ENCODE assay signal across 8 cellular contexts in the genomic region with DNA sequence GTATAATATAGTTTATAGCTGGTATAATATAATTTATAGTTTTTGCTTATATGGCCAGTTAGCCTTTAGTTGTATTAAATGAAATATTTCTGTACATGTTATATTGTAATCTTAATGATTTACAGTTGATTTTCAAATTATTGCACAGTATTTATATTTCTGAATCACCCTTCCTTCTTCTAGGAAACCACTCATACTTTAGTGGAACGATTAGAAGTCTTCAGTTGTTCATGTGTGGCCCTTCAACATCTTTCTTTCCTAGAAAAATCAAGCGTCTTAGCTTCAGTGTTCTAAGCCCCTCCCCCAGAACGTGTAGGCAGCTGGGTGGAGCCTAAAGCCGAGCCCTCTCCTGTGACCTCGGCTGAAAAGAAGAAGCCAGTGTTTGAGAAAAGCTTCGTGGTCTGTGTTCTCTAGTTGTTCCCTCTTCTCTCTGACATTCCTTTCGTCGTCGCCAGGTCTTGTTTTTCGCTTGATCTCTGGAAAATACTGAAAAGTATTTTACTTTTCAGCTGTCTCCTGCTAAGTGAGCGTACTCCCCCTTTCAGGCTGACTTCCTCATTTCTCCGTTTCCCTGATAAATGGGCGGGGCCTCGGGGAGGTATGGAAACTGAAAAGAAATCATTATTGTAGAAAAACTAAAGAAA. TPM values are rescaled to one million over a fixed set of nuclear protein-coding genes. Genes with fewer than 3 reads are reported as not detected.
A peak's percentile ranks its signal among the peaks of the same experiment; 100 is the strongest.
DNase-seq lines count a peak whose midpoint lies in the region; ATAC-seq, FAIRE-seq and TF ChIP-seq lines count a peak whose summit lies in the region.

A gene with protein sequence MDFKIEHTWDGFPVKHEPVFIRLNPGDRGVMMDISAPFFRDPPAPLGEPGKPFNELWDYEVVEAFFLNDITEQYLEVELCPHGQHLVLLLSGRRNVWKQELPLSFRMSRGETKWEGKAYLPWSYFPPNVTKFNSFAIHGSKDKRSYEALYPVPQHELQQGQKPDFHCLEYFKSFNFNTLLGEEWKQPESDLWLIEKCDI (plus strand): TSS at position 342 of the 644 bp plus-strand sequence. CDS start 6,459 bp downstream, outside the sequence.

- CTCF ChIA-PET in A549 (lab: Yijun Ruan, JAX), result no interaction called here

- no peak for FAIRE-seq in A549 (lab: Jason Lieb, UNC)

- ATAC-seq in A549 (peak; percentile 65 to 69; a peak in 5 of 6 replicates), HG03064 (IDR thresholded peaks at IDR 0.05; ENCODE audit: low read depth, unreplicated experiment) (peak; percentile 46), lower lobe of right lung (peak; percentile 70 to 73)

- TF ChIP-seq POLR2A in A549 (IDR thresholded peaks at IDR 0.05; ENCODE audit: low read length), result no peak
- TF ChIP-seq POLR2A in GM18526 (IDR thresholded peaks at IDR 0.05; ENCODE audit: extremely low read depth, insufficient read length), result peak; percentile 65

- H3K27ac ChIP-seq in A549, result peak within 1 kb of the TSS; percentile 88 to 93
- peak within 1 kb of the TSS; percentile 11 for H3K27ac ChIP-seq in ectodermal cell (ENCODE audit: insufficient read depth, low read depth, low read length, poor library complexity, severe bottlenecking)
- H3K27ac ChIP-seq in lower lobe of right lung, result peak within 1 kb of the TSS; percentile 89

- peak; percentile 45 to 71 for DNase-seq in A549 (ENCODE audit: low read depth in 1 of 2, low spot score in 1 of 2)
- DNase-seq in NCI-H526 (lab: John Stamatoyannopoulos, UW), result peak; percentile 40 to 84
- DNase-seq in activated CD4-positive, alpha-beta T cell treated with anti-CD3 and anti-CD28 coated beads, Interleukin-2, amount 50 U/mL, for 48 hours, result peak; percentile 78 to 82
- DNase-seq in lower lobe of right lung, result peak; percentile 81
- DNase-seq in stimulated activated CD4-positive, alpha-beta T cell treated with anti-CD3 and anti-CD28 coated beads, TNF-alpha, amount 100 ng/mL, for 4 hours (ENCODE audit: low read depth in 3 of 3), result peak; percentile 25 to 68 (median 68)

- under 1% methylated on average over 14 of the region's 14 CpGs for WGBS in A549 (ENCODE audit: missing lambda C conversion rate)
- 8 to 9% methylated on average over 11 to 13 of the region's 14 CpGs for WGBS in ectodermal cell, 2 experiments

- POLR2A ChIA-PET in A549 (lab: Yijun Ruan, JAX), result no interaction called here

- H3K4me3 ChIP-seq in A549 (peak within 1 kb of the TSS; percentile 58), ectodermal cell (ENCODE audit: insufficient read depth, low read depth, low read length) (peak within 1 kb of the TSS; percentile 46), lower lobe of right lung (peak within 1 kb of the TSS; percentile 58)

- TF ChIP-seq EP300 in A549 (IDR thresholded peaks at IDR 0.05), result no peak

- H3K4me1 ChIP-seq in A549 (peaks cover 9% of the 10 kb centered on the region; the same call in 2 of the 3 replicates), ectodermal cell (ENCODE audit: control insufficient read depth, insufficient read depth, low read length) (no peaks in the 10 kb centered on the region), lower lobe of right lung (peaks cover 38% of the 10 kb centered on the region)

- H3K27me3 ChIP-seq in ectodermal cell (ENCODE audit: control insufficient read depth, insufficient read depth, low read length, poor library complexity, severe bottlenecking), result no peaks in the 10 kb centered on the region
- H3K27me3 ChIP-seq in lower lobe of right lung (ENCODE audit: low read depth), result no peaks in the 10 kb centered on the region

- intact Hi-C loops in lower lobe of right lung (cut with DNase I), result no loop called here

- no peak for TF ChIP-seq RAD21 in A549 (conservative IDR thresholded peaks at IDR 0.05 in 1 of 2, IDR thresholded peaks at IDR 0.05 in 1 of 2)

- TF ChIP-seq CTCF in A549 (IDR thresholded peaks at IDR 0.05) (no peak), lower lobe of right lung (IDR thresholded peaks at IDR 0.05) (no peak)

- H3K36me3 ChIP-seq in ectodermal cell (ENCODE audit: control insufficient read depth, insufficient read depth, low read length) (no peaks in the 10 kb centered on the region), lower lobe of right lung (no peaks in the 10 kb centered on the region)

- H3K4me2 ChIP-seq in A549, result peak within 1 kb of the TSS; percentile 78

- H3K9me3 ChIP-seq in A549 (no peaks in the 10 kb centered on the region), ectodermal cell (ENCODE audit: control insufficient read depth, low read length) (no peaks in the 10 kb centered on the region), lower lobe of right lung (no peaks in the 10 kb centered on the region)

TF ChIP-seq in A549, 52 proteins besides CTCF, POLR2A, EP300 and RAD21:
- no peak for TF ChIP-seq HOXB13 (CRISPR knock-in tag; IDR thresholded peaks at IDR 0.05; ENCODE audit: low read depth)

RNA-seq across cellular contexts. Expression of the gene that starts here (rescaled TPM):
- polyA plus RNA-seq in A549 (2011; rRNA removed), result 12.2 and 18.8 TPM in 2 replicates
- polyA plus RNA-seq in A549 (2012; cell fraction: cytosol; rRNA removed), result 2.3 and 2.4 TPM in 2 replicates
- 1.00 and 1.2 TPM in 2 replicates for polyA plus RNA-seq in A549 (2012; cell fraction: nucleus; rRNA removed)
- 8.6 to 9.9 TPM (median 9.6 TPM) in 3 replicates for polyA plus RNA-seq in A549 (2017; fragmentation: RNase III; extraction: RNeasy Plus Mini Kit Qiagen cat#74134 plus additional on column Dnase treatment)
- 1.6 and 2.2 TPM in 2 replicates for polyA minus RNA-seq in A549 (2011; rRNA and poly(A)+ RNA removed)
- polyA plus RNA-seq in ectodermal cell (2013, experiment 1 of 4), result 12.6 TPM
- polyA plus RNA-seq in ectodermal cell (2013, experiment 2 of 4), result 12.8 TPM
- polyA plus RNA-seq in ectodermal cell (2013, experiment 3 of 4), result 11.2 TPM
- polyA plus RNA-seq in ectodermal cell (2013, experiment 4 of 4), result 12.4 TPM
- total RNA-seq in lower lobe of right lung, result 10.3 TPM

Comparison
In these comparisons a context has a peak if more than half of its experiments do, and no peak if none do; other contexts are left out.
1. Peak in every context shown above with its lines: DNase-seq, ATAC-seq, H3K4me3 ChIP-seq and H3K27ac ChIP-seq.
2. H3K27ac ChIP-seq: peak in every context shown above with its lines; median percentile 90 in A549; 89 in lower lobe of right lung; 11 in ectodermal cell.